ENCODE assay signal across 8 cellular contexts in genomic region chr10:114821293-114821914, GRCh38. TPM values are rescaled to one million over a fixed set of nuclear protein-coding genes. Genes with fewer than 3 reads are reported as not detected.
DNase-seq lines count a peak whose midpoint lies in the region; ATAC-seq, FAIRE-seq and TF ChIP-seq lines count a peak whose summit lies in the region.

FHIP2A (plus strand) TSS chr10:114821780; CDS start chr10:114822079, 299 bp downstream.

- H3K4me3 ChIP-seq in A549, result peak within 1 kb of the TSS; percentile 70

- H3K4me2 ChIP-seq in A549, result peak within 1 kb of the TSS; percentile 71

- 0 out of 2 replicates have a peak, but pooled peaks have one; percentile 19 for TF ChIP-seq POLR2A in A549 (IDR thresholded peaks at IDR 0.05; ENCODE audit: low read length)

- no peaks in the 10 kb centered on the region for H3K9me3 ChIP-seq in A549

- DNase-seq in A549 (ENCODE audit: low read depth in 1 of 2, low spot score in 1 of 2) (peak; percentile 61 to 75), NCI-H2107 treated with DMSO at 0.1 percent for 48 hours (lab: John Stamatoyannopoulos, UW; ENCODE audit: unreplicated experiment) (peak; percentile 19), cerebellum (ENCODE audit: low spot score) (peak; percentile 78), kidney tubule cell (ENCODE audit: low spot score) (peak; percentile 86)
- peak; percentile 72 for DNase-seq in activated CD4-positive, alpha-beta T cell treated with anti-CD3 and anti-CD28 coated beads for 1 hour
- peak; percentile 73 to 84 for DNase-seq in stimulated activated CD4-positive, alpha-beta T cell treated with anti-CD3 and anti-CD28 coated beads, Interleukin-1b, Interleukin-23, amount 100 ng/mL, for 4 hours (ENCODE audit: low read depth in 2 of 2)

- no peak for TF ChIP-seq EP300 in A549 (IDR thresholded peaks at IDR 0.05)

- 3% methylated on average over 8 of the region's 59 CpGs for WGBS in A549 (ENCODE audit: missing lambda C conversion rate)

- TF ChIP-seq RAD21 in A549 (conservative IDR thresholded peaks at IDR 0.05 in 1 of 2, IDR thresholded peaks at IDR 0.05 in 1 of 2), result peak; percentile 30 to 53; a peak in 3 of 5 replicates

- peak within 1 kb of the TSS; percentile 88 to 100 for H3K27ac ChIP-seq in A549

- ATAC-seq in A549, result peak; percentile 89
- ATAC-seq in GM18502 (IDR thresholded peaks at IDR 0.05; ENCODE audit: poor library complexity, unreplicated experiment), result peak; percentile 74
- ATAC-seq in HG02938 (IDR thresholded peaks at IDR 0.05; ENCODE audit: unreplicated experiment), result peak; percentile 59

- TF ChIP-seq CTCF in A549 (IDR thresholded peaks at IDR 0.05), result peak; percentile 95

- POLR2A ChIA-PET in A549 (lab: Yijun Ruan, JAX), result interaction anchor here (0.6 to 1.2 kb wide), 4 partner anchors 33 to 1791 kb away, joined by 3 to 5 read pairs (median 4); partner anchors contain the start of genes CCDC186 and TRUB1

- FAIRE-seq in A549 (lab: Jason Lieb, UNC), result no peak

- peaks cover 36% of the 10 kb centered on the region for H3K4me1 ChIP-seq in A549

- CTCF ChIA-PET in A549 (lab: Yijun Ruan, JAX), result interaction anchor here (0.6 to 2.8 kb wide), 61 partner anchors 9 to 647 kb away, joined by 3 to 29 read pairs (median 4); partner anchors contain the start of genes CCDC186 and TRUB1

TF ChIP-seq in A549, 52 proteins besides CTCF, POLR2A, EP300 and RAD21:
- no peak for TF ChIP-seq POLR2AphosphoS2 (conservative IDR thresholded peaks at IDR 0.05; ENCODE audit: low read length)
- 0 out of 2 replicates have a peak, but pooled peaks have one; percentile 16 for TF ChIP-seq HOXB5 (CRISPR knock-in tag; IDR thresholded peaks at IDR 0.05)
- peak; percentile 55; the same call in 2 of the 3 replicates for TF ChIP-seq SMC3 (IDR thresholded peaks at IDR 0.05)
- TF ChIP-seq JUN (IDR thresholded peaks at IDR 0.05), result peak in 1 of 2 experiments; percentile 58; a peak in 2 of 5 replicates
- peak; percentile 52; the same call in 1 of the 2 replicates for TF ChIP-seq MYC (IDR thresholded peaks at IDR 0.05; ENCODE audit: borderline replicate concordance, low read length)

RNA-seq across cellular contexts. Expression of gene FHIP2A, which starts in this region (rescaled TPM):
- polyA plus RNA-seq in A549 (2011; rRNA removed), result 18.2 and 18.4 TPM in 2 replicates
- polyA plus RNA-seq in A549 (2012; cell fraction: cytosol; rRNA removed), result 2.1 and 2.5 TPM in 2 replicates
- 7.5 and 9.2 TPM in 2 replicates for polyA plus RNA-seq in A549 (2012; cell fraction: nucleus; rRNA removed)
- 8.8 to 9.5 TPM (median 8.9 TPM) in 3 replicates for polyA plus RNA-seq in A549 (2017; fragmentation: RNase III; extraction: RNeasy Plus Mini Kit Qiagen cat#74134 plus additional on column Dnase treatment)
- 22.3 and 30.3 TPM in 2 replicates for polyA minus RNA-seq in A549 (2011; rRNA and poly(A)+ RNA removed)
- 33.9 TPM for total RNA-seq in cerebellum

Comparison
In these comparisons a context has a peak if more than half of its experiments do, and no peak if none do; other contexts are left out.
1. Peak in every context shown above with its lines: DNase-seq, ATAC-seq, H3K4me3 ChIP-seq and H3K27ac ChIP-seq.
2. DNase-seq: peak in every context shown above with its lines; median percentile 86 in kidney tubule cell; 78 in stimulated activated CD4-positive, alpha-beta T cell treated with anti-CD3 and anti-CD28 coated beads, Interleukin-1b, Interleukin-23, amount 100 ng/mL, for 4 hours; 78 in cerebellum; 72 in activated CD4-positive, alpha-beta T cell treated with anti-CD3 and anti-CD28 coated beads for 1 hour; 68 in A549; 19 in NCI-H2107 treated with DMSO at 0.1 percent for 48 hours.